8 cellular contexts compared by ENCODE assay signal in genomic region chr12:64610092-64610659, GRCh38. TPM values are rescaled to one million over a fixed set of nuclear protein-coding genes. Genes with fewer than 3 reads are reported as not detected.
DNase-seq lines count a peak whose midpoint lies in the region; ATAC-seq and TF ChIP-seq lines count a peak whose summit lies in the region.

Gene RASSF3 (plus strand): TSS chr12:64610495. CDS start chr12:64610633, 138 bp downstream.

- peak in 2 of 4 donors; percentile 56 to 72 for TF ChIP-seq POLR2A in esophagus squamous epithelium (IDR thresholded peaks at IDR 0.05)
- TF ChIP-seq POLR2A in stomach (IDR thresholded peaks at IDR 0.05) = peak in 1 of 4 donors; percentile 31

- peak within 1 kb of the TSS; percentile 95 for H3K4me3 Mint-ChIP-seq in activated T-cell treated with anti-CD3 and anti-CD28 coated beads, Interleukin-2, amount 50 U/mL, for 4 hours
- H3K4me3 Mint-ChIP-seq in naive thymus-derived CD8-positive, alpha-beta T cell = peak within 1 kb of the TSS; percentile 87 to 100 (median 98)

- POLR2A ChIA-PET in BJ (lab: Charles Lee) = interaction anchor here (0.6 kb wide), 1 partner anchor 39 kb away, joined by 3 read pairs; no protein-coding TSS in a partner anchor
- POLR2A ChIA-PET in naive thymus-derived CD8-positive, alpha-beta T cell (lab: Charles Lee) = interaction anchor here (0.8 to 14.3 kb wide), 18 partner anchors 10 to 90 kb away, joined by 3 to 368 read pairs (median 10); no protein-coding TSS in a partner anchor

- H3K36me3 Mint-ChIP-seq in activated T-cell treated with anti-CD3 and anti-CD28 coated beads, Interleukin-2, amount 50 U/mL, for 4 hours (ENCODE audit: insufficient read depth) = peaks cover 6% of the 10 kb centered on the region
- H3K36me3 Mint-ChIP-seq in naive thymus-derived CD8-positive, alpha-beta T cell = peaks cover 0 to 26% (median 3%) of the 10 kb centered on the region in 3 donors

- intact Hi-C loops in esophagus squamous epithelium (cut with DNase I) = loop anchor here (10.0 kb wide), 1 partner anchor 85 kb away; no protein-coding TSS in a partner anchor
- intact Hi-C loops in stomach (cut with DNase I; ENCODE audit: low total_unique reads) = loop anchor here (10.0 kb wide), 1 partner anchor 65 kb away; no protein-coding TSS in a partner anchor

- H3K27me3 ChIP-seq in BJ (ENCODE audit: control insufficient read depth, insufficient read depth, low read length) = no peaks in the 10 kb centered on the region
- no peaks in the 10 kb centered on the region for H3K27me3 ChIP-seq in esophagus squamous epithelium
- no peaks in the 10 kb centered on the region for H3K27me3 ChIP-seq in stomach

- H3K9me3 ChIP-seq in esophagus squamous epithelium (no peaks in the 10 kb centered on the region), stomach (no peaks in the 10 kb centered on the region)

- H3K27me3 Mint-ChIP-seq in activated T-cell treated with anti-CD3 and anti-CD28 coated beads, Interleukin-2, amount 50 U/mL, for 4 hours (ENCODE audit: low read depth) = no peaks in the 10 kb centered on the region
- H3K27me3 Mint-ChIP-seq in naive thymus-derived CD8-positive, alpha-beta T cell = no peaks in the 10 kb centered on the region

- CTCF ChIA-PET in BJ (lab: Yijun Ruan, JAX) = interaction anchor here (1.1 to 2.7 kb wide), 5 partner anchors 44 to 87 kb away, joined by 3 to 15 read pairs (median 4); no protein-coding TSS in a partner anchor

- H3K27ac Mint-ChIP-seq in naive thymus-derived CD8-positive, alpha-beta T cell = peak within 1 kb of the TSS; percentile 93 to 98 (median 96)

- WGBS in esophagus squamous epithelium, 2 donors = no CpG with 5 or more reads among the region's 76 CpGs
- 0 to 1% (median 0%) methylated on average over 35 to 76 of the region's 76 CpGs for WGBS in stomach, 5 donors

- H3K4me1 Mint-ChIP-seq in activated T-cell treated with anti-CD3 and anti-CD28 coated beads, Interleukin-2, amount 50 U/mL, for 4 hours (ENCODE audit: low read depth) = peaks cover 46% of the 10 kb centered on the region
- peaks cover 12 to 46% (median 42%) of the 10 kb centered on the region in 4 donors for H3K4me1 Mint-ChIP-seq in naive thymus-derived CD8-positive, alpha-beta T cell

- no peak for DNase-seq in BJ (ENCODE audit: low read depth)
- DNase-seq in activated T-cell treated with anti-CD3 and anti-CD28 coated beads, Interleukin-2, amount 50 U/mL, for 4 hours = peak; percentile 64
- DNase-seq in esophagus squamous epithelium (lab: John Stamatoyannopoulos, UW) = peak; percentile 17
- peak; percentile 59 to 87 (median 74) for DNase-seq in naive thymus-derived CD8-positive, alpha-beta T cell
- peak; percentile 82 for DNase-seq in stomach

- H3K36me3 ChIP-seq in BJ (ENCODE audit: control insufficient read depth, insufficient read depth, low read length) (no peaks in the 10 kb centered on the region), esophagus squamous epithelium (no peaks in the 10 kb centered on the region), stomach (no peaks in the 10 kb centered on the region)

- no peak for TF ChIP-seq EP300 in stomach (IDR thresholded peaks at IDR 0.05)

- peaks cover 3 to 47% (median 5%) of the 10 kb centered on the region in 3 donors for H3K4me1 ChIP-seq in esophagus squamous epithelium
- peaks cover 0 to 53% (median 26%) of the 10 kb centered on the region in 4 donors for H3K4me1 ChIP-seq in stomach

- TF ChIP-seq CTCF in BJ (IDR thresholded peaks at IDR 0.05; ENCODE audit: insufficient read depth, low read depth, low read length) (no peak), esophagus squamous epithelium (IDR thresholded peaks at IDR 0.05) (no peak), stomach (IDR thresholded peaks at IDR 0.05) (no peak)

- H3K27ac ChIP-seq in esophagus squamous epithelium (peak within 1 kb of the TSS; percentile 81 to 96 (median 92)), stomach (peak within 1 kb of the TSS; percentile 93 to 99 (median 97))

- ATAC-seq in GM19043 (IDR thresholded peaks at IDR 0.05; ENCODE audit: low read depth, unreplicated experiment) = peak; percentile 49
- ATAC-seq in HG03354 (IDR thresholded peaks at IDR 0.05; ENCODE audit: poor library complexity, severe bottlenecking, unreplicated experiment) = peak; percentile 54
- ATAC-seq in activated T-cell treated with anti-CD3 and anti-CD28 coated beads, Interleukin-2, amount 50 U/mL, for 4 hours = peak; percentile 70 to 75
- ATAC-seq in naive thymus-derived CD8-positive, alpha-beta T cell = peak; percentile 66 to 67

- no peaks in the 10 kb centered on the region for H3K9me3 Mint-ChIP-seq in activated T-cell treated with anti-CD3 and anti-CD28 coated beads, Interleukin-2, amount 50 U/mL, for 4 hours
- no peaks in the 10 kb centered on the region for H3K9me3 Mint-ChIP-seq in naive thymus-derived CD8-positive, alpha-beta T cell

- H3K4me3 ChIP-seq in BJ (ENCODE audit: low read depth, low read length) = peak within 1 kb of the TSS; percentile 66
- peak within 1 kb of the TSS; percentile 86 to 99 (median 93) for H3K4me3 ChIP-seq in esophagus squamous epithelium
- H3K4me3 ChIP-seq in stomach = peak within 1 kb of the TSS; percentile 81 to 97 (median 92)

TF ChIP-seq in PFSK-1, 5 proteins besides CTCF, POLR2A, EP300 and RAD21:
- TF ChIP-seq FOXP2 (optimal IDR thresholded peaks at IDR 0.05; ENCODE audit: borderline replicate concordance, extremely low read depth, extremely low read length, insufficient read depth) = peak; percentile 52
- TF ChIP-seq SIN3A (IDR thresholded peaks at IDR 0.05; ENCODE audit: borderline replicate concordance, insufficient read depth, low read length) = no peak
- TF ChIP-seq TAF1 (IDR thresholded peaks at IDR 0.05; ENCODE audit: borderline replicate concordance, insufficient read depth, low read length) = no peak
- no peak for TF ChIP-seq REST (IDR thresholded peaks at IDR 0.05; ENCODE audit: insufficient read depth in 1 of 2, low read depth in 2 of 2, low read length in 2 of 2)
- peak; percentile 34; the same call in 1 of the 2 replicates for TF ChIP-seq POLR2AphosphoS5 (IDR thresholded peaks at IDR 0.05; ENCODE audit: low read depth, low read length)

RNA-seq across cellular contexts. Expression of gene RASSF3, which starts in this region (rescaled TPM):
- polyA plus RNA-seq in BJ (2011; rRNA removed) = 22.3 and 27.7 TPM in 2 replicates
- polyA minus RNA-seq in BJ (2011; rRNA and poly(A)+ RNA removed) = 28.0 and 38.6 TPM in 2 replicates
- 12.2 TPM for polyA plus RNA-seq in PFSK-1 (2012; ENCODE audit: insufficient read length, low read depth)
- 10 to 100 TPM; 44.2 to 47.6 (median 46.2) TPM for total RNA-seq in activated T-cell treated with anti-CD3 and anti-CD28 coated beads, Interleukin-2, amount 50 U/mL, for 4 hours
- 10 to 100 TPM; 10.4 to 44.4 (median 15.5) TPM for total RNA-seq in esophagus squamous epithelium
- 100 to 1,000 TPM; 172 to 177 TPM for total RNA-seq in naive thymus-derived CD8-positive, alpha-beta T cell
- polyA plus RNA-seq in naive thymus-derived CD8-positive, alpha-beta T cell = 1 to 10 TPM; 5.5 to 7.8 (median 5.7) TPM
- total RNA-seq in stomach = 100 to 1,000 TPM in 1 of 5 donors, 10 to 100 TPM in 4; 34.4 to 109 (median 61.0) TPM
- 10 to 100 TPM; 29.3 to 68.2 (median 48.6) TPM for polyA plus RNA-seq in stomach
